Comparison of ENCODE assay signal across 21 cellular contexts in the genomic region with DNA sequence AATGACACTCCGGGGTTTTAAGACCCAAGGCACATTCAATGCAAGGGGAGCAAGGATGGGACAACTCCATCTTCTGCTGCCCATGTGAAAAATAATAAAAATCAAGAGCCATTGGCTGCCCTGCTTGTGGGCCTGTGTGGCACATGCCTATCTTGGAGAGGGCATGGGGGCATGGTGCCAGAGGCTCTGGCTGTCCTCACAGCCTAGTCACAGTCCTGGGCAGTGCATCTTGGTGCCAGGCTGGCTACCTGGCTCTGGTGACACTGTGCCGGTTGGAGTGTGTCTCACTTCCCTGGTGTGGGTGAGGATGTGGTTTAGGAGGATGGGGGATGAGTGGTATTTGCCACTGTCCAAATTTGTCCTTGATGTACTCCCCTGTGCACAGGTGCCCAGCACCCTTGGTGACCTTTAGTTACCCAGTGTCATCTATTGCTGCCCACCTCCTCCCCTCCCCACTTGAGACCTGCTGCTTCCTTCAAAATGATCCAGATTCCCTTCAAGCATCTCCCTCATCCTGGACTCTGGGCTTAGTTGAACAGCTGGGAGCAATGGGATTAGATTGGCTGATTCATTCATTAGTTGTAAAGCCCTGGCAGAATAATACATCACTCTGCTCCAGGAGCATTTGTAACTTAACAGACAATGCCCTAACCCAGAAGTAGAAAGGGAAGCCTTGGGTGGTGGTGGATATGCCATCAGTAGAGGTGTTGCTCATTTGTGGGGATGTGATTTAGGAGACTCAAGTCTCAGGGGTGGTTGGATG. TPM values are rescaled to one million over a fixed set of nuclear protein-coding genes. Genes with fewer than 3 reads are reported as not detected.
"Had no signal": no experiment of that assay in that cellular context is flagged by ENCODE, and none has a peak within 500 bp of the region (broad histone marks: within the 10 kb centered on the region; RNA-seq: fewer than 3 reads in every experiment).

No MANE protein-coding gene starts in this region.

- H3K4me3 ChIP-seq: coronary artery, lung, pancreas, thoracic aorta, upper lobe of right lung had no signal

- FAIRE-seq: islet of Langerhans, pancreas had no signal

- H3K27me3 Mint-ChIP-seq: activated T-helper 17 cell treated with anti-CD3 and anti-CD28 coated beads, Interleukin-2, amount 50 U/mL, for 72 hours had no signal

- H3K4me1 ChIP-seq: foreskin keratinocyte had no signal

- H3K9me3 ChIP-seq: pancreas, thoracic aorta, upper lobe of right lung had no signal

- H3K9me3 Mint-ChIP-seq: activated CD4-positive, alpha-beta T cell treated with anti-CD3 and anti-CD28 coated beads, Interleukin-2, amount 10 ng/mL, durations not matched to agents 24 days and 14 days; activated CD8-positive, alpha-beta T cell treated with anti-CD3 and anti-CD28 coated beads for 36 hours; activated naive CD8-positive, alpha-beta T cell treated with anti-CD3 and anti-CD28 coated beads, Interleukin-2, amount 10 ng/mL, durations not matched to agents 7 days and 5 days; activated T-helper 17 cell treated with anti-CD3 and anti-CD28 coated beads, Interleukin-2, amount 50 U/mL, for 72 hours; central memory CD8-positive, alpha-beta T cell; naive B cell; stimulated activated naive B cell treated with anti-CD40 and anti-IgM and Interleukin-4, amounts not matched to agents 10 μg/mL and 1 μg/mL and 100 μg/mL, for 72 hours had no signal

- DNase-seq: activated CD4-positive, alpha-beta T cell treated with anti-CD3 and anti-CD28 coated beads, Interleukin-2, amount 10 ng/mL, durations not matched to agents 24 days and 14 days; activated CD8-positive, alpha-beta T cell treated with anti-CD3 and anti-CD28 coated beads for 36 hours; activated naive CD4-positive, alpha-beta T cell treated with Interleukin-2 at 50 U/mL for 16 hours; activated naive CD8-positive, alpha-beta T cell treated with anti-CD3 and anti-CD28 coated beads, Interleukin-2, amount 10 ng/mL, durations not matched to agents 7 days and 5 days; activated T-cell treated with anti-CD3 and anti-CD28 coated beads, Interleukin-2, amount 50 U/mL, for 1 hour; brain microvascular endothelial cell; foreskin keratinocyte; hippocampal formation; left colon; naive B cell; pancreas; stimulated activated naive B cell treated with anti-CD40 and anti-IgM and Interleukin-4, amounts not matched to agents 10 μg/mL and 1 μg/mL and 100 μg/mL, for 72 hours; upper lobe of right lung had no signal

- ATAC-seq: activated CD8-positive, alpha-beta T cell treated with anti-CD3 and anti-CD28 coated beads for 36 hours; activated T-helper 17 cell treated with anti-CD3 and anti-CD28 coated beads, Interleukin-2, amount 50 U/mL, for 72 hours; foreskin keratinocyte; left colon; pancreas; stimulated activated naive B cell treated with anti-CD40 and anti-IgM and Interleukin-4, amounts not matched to agents 10 μg/mL and 1 μg/mL and 100 μg/mL, for 72 hours; upper lobe of right lung had no signal

- H3K4me3 Mint-ChIP-seq: activated CD4-positive, alpha-beta T cell treated with anti-CD3 and anti-CD28 coated beads, Interleukin-2, amount 10 ng/mL, durations not matched to agents 24 days and 14 days; activated CD8-positive, alpha-beta T cell treated with anti-CD3 and anti-CD28 coated beads for 36 hours; activated naive CD8-positive, alpha-beta T cell treated with anti-CD3 and anti-CD28 coated beads, Interleukin-2, amount 10 ng/mL, durations not matched to agents 7 days and 5 days; activated T-helper 17 cell treated with anti-CD3 and anti-CD28 coated beads, Interleukin-2, amount 50 U/mL, for 72 hours; central memory CD8-positive, alpha-beta T cell; stimulated activated naive B cell treated with anti-CD40 and anti-IgM and Interleukin-4, amounts not matched to agents 10 μg/mL and 1 μg/mL and 100 μg/mL, for 72 hours had no signal

- H3K27ac ChIP-seq: brain microvascular endothelial cell, coronary artery, foreskin keratinocyte, pancreas, thoracic aorta, upper lobe of right lung had no signal

- H3K27ac Mint-ChIP-seq: activated CD4-positive, alpha-beta T cell treated with anti-CD3 and anti-CD28 coated beads, Interleukin-2, amount 10 ng/mL, durations not matched to agents 24 days and 14 days; activated CD8-positive, alpha-beta T cell treated with anti-CD3 and anti-CD28 coated beads for 36 hours; activated naive CD8-positive, alpha-beta T cell treated with anti-CD3 and anti-CD28 coated beads, Interleukin-2, amount 10 ng/mL, durations not matched to agents 7 days and 5 days; activated T-helper 17 cell treated with anti-CD3 and anti-CD28 coated beads, Interleukin-2, amount 50 U/mL, for 72 hours had no signal

- H3K27me3 ChIP-seq: pancreas, upper lobe of right lung had no signal

- H3K36me3 ChIP-seq: brain microvascular endothelial cell, pancreas, thoracic aorta had no signal

RNA-seq across cellular contexts. Expression of a gene that starts 22.8 kb away (rescaled TPM):
- total RNA-seq: activated CD4-positive, alpha-beta T cell treated with anti-CD3 and anti-CD28 coated beads, Interleukin-2, amount 10 ng/mL, durations not matched to agents 24 days and 14 days; pulmonary artery endothelial cell had no signal
- polyA plus RNA-seq: fibroblast of lung had no signal
